In the genomic region with DNA sequence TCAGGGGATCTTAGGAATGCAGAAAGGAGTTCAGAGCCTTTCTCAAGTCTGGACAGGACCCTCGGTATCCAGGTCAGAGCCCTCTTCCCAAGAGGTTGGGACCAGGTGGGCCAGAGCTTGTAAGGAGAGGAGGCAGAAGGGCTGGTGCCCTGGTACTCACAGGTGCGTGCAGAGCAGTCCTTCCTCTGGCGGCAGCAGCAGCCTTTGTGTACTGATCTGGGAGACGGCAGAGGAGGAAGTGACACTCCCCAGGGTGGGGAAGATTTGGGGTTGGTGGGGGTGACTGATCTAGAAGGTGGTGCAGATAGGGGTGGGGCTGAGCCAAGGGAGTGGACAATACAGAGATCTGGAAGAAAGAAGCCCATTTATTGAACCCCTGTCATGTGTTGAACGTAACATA, we compare ENCODE assay signal across 8 cellular contexts. TPM values are rescaled to one million over a fixed set of nuclear protein-coding genes. Genes with fewer than 3 reads are reported as not detected.
A peak's percentile ranks its signal among the peaks of the same experiment; 100 is the strongest.
DNase-seq lines count a peak whose midpoint lies in the region; ATAC-seq and TF ChIP-seq lines count a peak whose summit lies in the region.

A gene with protein sequence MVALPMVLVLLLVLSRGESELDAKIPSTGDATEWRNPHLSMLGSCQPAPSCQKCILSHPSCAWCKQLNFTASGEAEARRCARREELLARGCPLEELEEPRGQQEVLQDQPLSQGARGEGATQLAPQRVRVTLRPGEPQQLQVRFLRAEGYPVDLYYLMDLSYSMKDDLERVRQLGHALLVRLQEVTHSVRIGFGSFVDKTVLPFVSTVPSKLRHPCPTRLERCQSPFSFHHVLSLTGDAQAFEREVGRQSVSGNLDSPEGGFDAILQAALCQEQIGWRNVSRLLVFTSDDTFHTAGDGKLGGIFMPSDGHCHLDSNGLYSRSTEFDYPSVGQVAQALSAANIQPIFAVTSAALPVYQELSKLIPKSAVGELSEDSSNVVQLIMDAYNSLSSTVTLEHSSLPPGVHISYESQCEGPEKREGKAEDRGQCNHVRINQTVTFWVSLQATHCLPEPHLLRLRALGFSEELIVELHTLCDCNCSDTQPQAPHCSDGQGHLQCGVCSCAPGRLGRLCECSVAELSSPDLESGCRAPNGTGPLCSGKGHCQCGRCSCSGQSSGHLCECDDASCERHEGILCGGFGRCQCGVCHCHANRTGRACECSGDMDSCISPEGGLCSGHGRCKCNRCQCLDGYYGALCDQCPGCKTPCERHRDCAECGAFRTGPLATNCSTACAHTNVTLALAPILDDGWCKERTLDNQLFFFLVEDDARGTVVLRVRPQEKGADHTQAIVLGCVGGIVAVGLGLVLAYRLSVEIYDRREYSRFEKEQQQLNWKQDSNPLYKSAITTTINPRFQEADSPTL (minus strand): TSS at position 210 of the 400 bp plus-strand sequence. CDS start 6,808 bp downstream, outside the sequence.

- H3K27ac Mint-ChIP-seq in T-helper 1 cell treated with Interleukin-12 subunit alpha and Interleukin-12 subunit beta and Interleukin-4 antibody, amounts not matched to agents 30 μg/mL and 1 μg/mL, for 36 hours: peak within 1 kb of the TSS; percentile 89

- intact Hi-C loops in colonic mucosa (cut with DNase I): no loop called here

- H3K9ac ChIP-seq in colonic mucosa (ENCODE audit: low read depth in 2 of 2, low read length in 2 of 2) (peak within 1 kb of the TSS; percentile 4 to 56), trophoblast cell (ENCODE audit: low read length) (no peak within 1 kb of the TSS)

- H3K27ac ChIP-seq in colonic mucosa: no peak within 1 kb of the TSS
- H3K27ac ChIP-seq in trophoblast cell (ENCODE audit: low read depth, low read length): no peak within 1 kb of the TSS

- H3K4ac ChIP-seq in trophoblast cell (ENCODE audit: low read depth, low read length): no peak within 1 kb of the TSS

- no peak within 1 kb of the TSS for H4K8ac ChIP-seq in trophoblast cell (ENCODE audit: low read depth, low read length)

- peaks cover 37% of the 10 kb centered on the region for H3K36me3 Mint-ChIP-seq in T-helper 1 cell treated with Interleukin-12 subunit alpha and Interleukin-12 subunit beta and Interleukin-4 antibody, amounts not matched to agents 30 μg/mL and 1 μg/mL, for 36 hours (ENCODE audit: low read depth)

- H2BK12ac ChIP-seq in trophoblast cell (ENCODE audit: low read length): no peak within 1 kb of the TSS

- H3K27me3 ChIP-seq in colonic mucosa (no peaks in the 10 kb centered on the region), trophoblast cell (ENCODE audit: insufficient read depth, low read length) (no peaks in the 10 kb centered on the region)

- no peaks in the 10 kb centered on the region for H3K27me3 Mint-ChIP-seq in T-helper 1 cell treated with Interleukin-12 subunit alpha and Interleukin-12 subunit beta and Interleukin-4 antibody, amounts not matched to agents 30 μg/mL and 1 μg/mL, for 36 hours (ENCODE audit: low read depth)

- H3K9me3 Mint-ChIP-seq in T-helper 1 cell treated with Interleukin-12 subunit alpha and Interleukin-12 subunit beta and Interleukin-4 antibody, amounts not matched to agents 30 μg/mL and 1 μg/mL, for 36 hours: no peaks in the 10 kb centered on the region

- H3K4me3 ChIP-seq in colonic mucosa (peak within 1 kb of the TSS; percentile 24), trophoblast cell (ENCODE audit: low read depth, low read length) (no peak within 1 kb of the TSS)

- H3K9me3 ChIP-seq in colonic mucosa: no peaks in the 10 kb centered on the region
- H3K9me3 ChIP-seq in trophoblast cell (ENCODE audit: insufficient read depth, low read depth, low read length): no peaks in the 10 kb centered on the region

- peak; percentile 83 for DNase-seq in colonic mucosa
- DNase-seq in stimulated activated CD8-positive, alpha-beta memory T cell treated with anti-CD3 and anti-CD28 coated beads, Interleukin-7, amount 100 ng/mL, for 1 hour (ENCODE audit: low read depth in 2 of 2): peak; percentile 29 to 43
- no peak for DNase-seq in UCSD-AML1 (lab: John Stamatoyannopoulos, UW; ENCODE audit: unreplicated experiment)
- no peak for DNase-seq in trophoblast cell
- DNase-seq in GOT3 (lab: John Stamatoyannopoulos, UW): no peak

- peaks cover 49% of the 10 kb centered on the region for H3K4me1 Mint-ChIP-seq in T-helper 1 cell treated with Interleukin-12 subunit alpha and Interleukin-12 subunit beta and Interleukin-4 antibody, amounts not matched to agents 30 μg/mL and 1 μg/mL, for 36 hours (ENCODE audit: low read depth)

- H2AFZ ChIP-seq in trophoblast cell (ENCODE audit: insufficient read depth, low read length, poor library complexity): no peak within 1 kb of the TSS

- ATAC-seq in GM18502 (IDR thresholded peaks at IDR 0.05; ENCODE audit: poor library complexity, unreplicated experiment) (peak; percentile 53), HG02678 (IDR thresholded peaks at IDR 0.05; ENCODE audit: unreplicated experiment) (peak; percentile 54)

- H3K18ac ChIP-seq in trophoblast cell (ENCODE audit: low read length): no peak within 1 kb of the TSS

- no peak within 1 kb of the TSS for H4K12ac ChIP-seq in trophoblast cell (ENCODE audit: low read depth, low read length)

- no peaks in the 10 kb centered on the region for H3K79me2 ChIP-seq in trophoblast cell (ENCODE audit: control insufficient read depth, insufficient read depth, low read length, poor library complexity)

- H3K14ac ChIP-seq in trophoblast cell (ENCODE audit: low read length): no peak within 1 kb of the TSS

- TF ChIP-seq CTCF in colonic mucosa (IDR thresholded peaks at IDR 0.05): no peak

- H3K36me3 ChIP-seq in colonic mucosa (no peaks in the 10 kb centered on the region), trophoblast cell (ENCODE audit: control insufficient read depth in 1 of 2, insufficient read depth in 2 of 2, low read length in 2 of 2) (peaks cover 11 to 17% of the 10 kb centered on the region in 2 experiments)

- no peak within 1 kb of the TSS for H2AK5ac ChIP-seq in trophoblast cell (ENCODE audit: low read length)

- H2BK5ac ChIP-seq in trophoblast cell (ENCODE audit: low read depth, low read length, poor library complexity): no peak within 1 kb of the TSS

- H3K4me1 ChIP-seq in colonic mucosa (peaks cover 4% of the 10 kb centered on the region), trophoblast cell (ENCODE audit: control insufficient read depth in 1 of 2, insufficient read depth in 2 of 2, low read length in 2 of 2) (no peaks in the 10 kb centered on the region)

- H4K91ac ChIP-seq in trophoblast cell (ENCODE audit: low read depth, low read length): no peak within 1 kb of the TSS

- H3K79me1 ChIP-seq in trophoblast cell (ENCODE audit: low read length): no peaks in the 10 kb centered on the region

- peak within 1 kb of the TSS; percentile 85 for H3K4me3 Mint-ChIP-seq in T-helper 1 cell treated with Interleukin-12 subunit alpha and Interleukin-12 subunit beta and Interleukin-4 antibody, amounts not matched to agents 30 μg/mL and 1 μg/mL, for 36 hours

- H3K4me2 ChIP-seq in trophoblast cell (ENCODE audit: low read length): no peak within 1 kb of the TSS

- no peak within 1 kb of the TSS for H3K23ac ChIP-seq in trophoblast cell (ENCODE audit: low read length)

- WGBS in trophoblast cell (ENCODE audit: extremely low coverage, insufficient coverage, insufficient read length): no CpG with 5 or more reads among the region's 5 CpGs

- no peak within 1 kb of the TSS for H2BK120ac ChIP-seq in trophoblast cell (ENCODE audit: insufficient read depth, low read length, poor library complexity)

RNA-seq across cellular contexts. Expression of the gene that starts here (rescaled TPM):
- 1 to 10 TPM; 5.3 to 8.8 TPM for total RNA-seq in colonic mucosa
- 0.11 and 0.12 TPM in 2 replicates for polyA plus RNA-seq in trophoblast cell (2013)

Comparison
In these comparisons a context has a peak if more than half of its experiments do, and no peak if none do; other contexts are left out.
1. DNase-seq: peak in colonic mucosa (single experiment) and stimulated activated CD8-positive, alpha-beta memory T cell treated with anti-CD3 and anti-CD28 coated beads, Interleukin-7, amount 100 ng/mL, for 1 hour (2 of 2); none in UCSD-AML1 (single experiment), trophoblast cell (0 of 2) and GOT3 (single experiment).